In genomic region chr2:148876190-148876588, GRCh38 we compare ENCODE assay signal across 9 cellular contexts. TPM values are rescaled to one million over a fixed set of nuclear protein-coding genes. Genes with fewer than 3 reads are reported as not detected.
DNase-seq lines count a peak whose midpoint lies in the region; ATAC-seq, FAIRE-seq and TF ChIP-seq lines count a peak whose summit lies in the region.
"Had no signal": no experiment of that assay in that cellular context is flagged by ENCODE, and none has a peak within 500 bp of the region (broad histone marks: within the 10 kb centered on the region; RNA-seq: fewer than 3 reads in every experiment).

No MANE protein-coding gene starts in this region.

- H3K27me3 ChIP-seq in PC-3 (ENCODE audit: low read length) (peaks cover 28% of the 10 kb centered on the region), endocrine pancreas (ENCODE audit: control insufficient read depth, insufficient read depth, low read length) (no peaks in the 10 kb centered on the region), rectal smooth muscle tissue (ENCODE audit: control insufficient read depth, insufficient read depth, low read length) (peaks cover 14% of the 10 kb centered on the region)

- in situ Hi-C loops in ACHN (cut with HindIII; ENCODE audit: low pct_ligation_motif_present, low pct_unique_long_range_greater_than_20kb, low sequenced_read_pairs) = no loop called here

- H3K4me1 ChIP-seq in PC-3 (ENCODE audit: insufficient read depth, low read length) (peaks cover 12% of the 10 kb centered on the region; the same call in 1 of the 2 replicates), endocrine pancreas (ENCODE audit: control insufficient read depth, insufficient read depth, low read length) (peaks cover 9% of the 10 kb centered on the region), rectal smooth muscle tissue (ENCODE audit: control insufficient read depth, insufficient read depth, low read length) (peaks cover 3% of the 10 kb centered on the region)

- H3K4me2 ChIP-seq in PC-3 (ENCODE audit: low read length) = peak overlapping the region; percentile 78

- FAIRE-seq in GM12892 (lab: Jason Lieb, UNC) = no peak

- H3K9me3 ChIP-seq in PC-3 (ENCODE audit: low read length) (no peaks in the 10 kb centered on the region), endocrine pancreas (ENCODE audit: control insufficient read depth, low read length) (peaks cover 4% of the 10 kb centered on the region)

- no peaks in the 10 kb centered on the region for H4K20me1 ChIP-seq in PC-3 (ENCODE audit: low read length)

- intact Hi-C loops in PC-3 (cut with micrococcal nuclease) = loop anchor here (10.0 kb wide), 1 partner anchor 231 kb away; the partner anchor contains the start of gene EPC2

- BruUV-seq in PC-3 (replicated peaks; lab: Mats Ljungman, UMichigan) = no TSS peak

- no peak for TF ChIP-seq POLR2A in GM12892 (IDR thresholded peaks at IDR 0.05; ENCODE audit: low read depth, low read length)

- peak overlapping the region; percentile 64 for H3K4me3 ChIP-seq in PC-3 (ENCODE audit: low read length)
- H3K4me3 ChIP-seq in endocrine pancreas (ENCODE audit: control insufficient read depth, insufficient read depth, low read length) = peak overlapping the region; percentile 44
- peak overlapping the region; percentile 52 for H3K4me3 ChIP-seq in rectal smooth muscle tissue (ENCODE audit: low read length)

- H3K79me2 ChIP-seq in PC-3 (ENCODE audit: low read length) = no peaks in the 10 kb centered on the region

- no peaks in the 10 kb centered on the region for H3F3A ChIP-seq in PC-3 (ENCODE audit: low read length, unreplicated experiment)

- no peaks in the 10 kb centered on the region for H3K36me3 ChIP-seq in PC-3 (ENCODE audit: low read depth, low read length)
- H3K36me3 ChIP-seq in endocrine pancreas (ENCODE audit: control insufficient read depth, insufficient read depth, low read length) = no peaks in the 10 kb centered on the region
- no peaks in the 10 kb centered on the region for H3K36me3 ChIP-seq in rectal smooth muscle tissue (ENCODE audit: control insufficient read depth, insufficient read depth, low read length)

- CTCF ChIA-PET in PC-3 (lab: Charles Lee) = no interaction called here

- POLR2A ChIA-PET in PC-3 (lab: Charles Lee; ENCODE audit: unreplicated experiment) = no interaction called here

- H2AFZ ChIP-seq in PC-3 (ENCODE audit: low read length) = peak overlapping the region; percentile 51; the same call in 1 of the 2 replicates

- H3K27ac ChIP-seq in PC-3 (ENCODE audit: low read length) = no peak overlapping the region
- no peak overlapping the region for H3K27ac ChIP-seq in rectal smooth muscle tissue (ENCODE audit: low read depth, low read length)
- H3K27ac ChIP-seq: epithelial cell of prostate had no signal

- H3K9ac ChIP-seq in PC-3 (ENCODE audit: low read length) = no peak overlapping the region
- peak overlapping the region; percentile 78 for H3K9ac ChIP-seq in endocrine pancreas (ENCODE audit: control insufficient read depth, insufficient read depth, low read length)
- no peak overlapping the region for H3K9ac ChIP-seq in rectal smooth muscle tissue (ENCODE audit: low read length)

- DNase-seq in GM12892 (ENCODE audit: insufficient read length) = peak; percentile 27
- DNase-seq in PC-3 = no peak
- DNase-seq in effector CD4-positive, alpha-beta T cell = no peak
- no peak for DNase-seq in ACHN

- ATAC-seq in PC-3 = no peak
- ATAC-seq in GM21619 (IDR thresholded peaks at IDR 0.05; ENCODE audit: unreplicated experiment) = no peak
- ATAC-seq in HG02981 (IDR thresholded peaks at IDR 0.05; ENCODE audit: unreplicated experiment) = no peak

- H3K9me2 ChIP-seq in PC-3 (replicated peaks; ENCODE audit: low read length) = no peaks in the 10 kb centered on the region

- no peak for TF ChIP-seq CTCF in PC-3 (conservative IDR thresholded peaks at IDR 0.05; ENCODE audit: low read depth, low read length)

RNA-seq across cellular contexts. Expression of gene KIF5C, which starts 1.2 kb away (rescaled TPM):
- polyA plus RNA-seq in GM12892 (2012; ENCODE audit: missing spikeins) = 0.85 TPM
- 4.0 and 7.3 TPM in 2 replicates for total RNA-seq in PC-3 (2014; rRNA removed)
